In genomic region chr1:151146416-151147131, GRCh38 we compare ENCODE assay signal across 8 cellular contexts.
A peak's percentile ranks its signal among the peaks of the same experiment; 100 is the strongest.
DNase-seq lines count a peak whose midpoint lies in the region; ATAC-seq and TF ChIP-seq lines count a peak whose summit lies in the region.

TSS of gene SEMA6C (minus strand) at chr1:151146631. CDS start at chr1:151142621, 4,010 bp downstream.

- TF ChIP-seq CTCF in AG09319 (IDR thresholded peaks at IDR 0.05; ENCODE audit: low read depth, low read length) = no peak

- peak; percentile 66 for DNase-seq in AG09319 (ENCODE audit: extremely low read depth, low read depth)
- peak; percentile 98 for DNase-seq in NCI-H345 (lab: John Stamatoyannopoulos, UW)
- DNase-seq in activated CD4-positive, CD25-positive, alpha-beta regulatory T cell treated with anti-CD3 and anti-CD28 coated beads, Interleukin-2, amount 50 U/mL, for 16 hours (ENCODE audit: low read depth, low spot score) = peak; percentile 79
- peak; percentile 98 for DNase-seq in cerebellar cortex (ENCODE audit: low spot score)
- peak; percentile 98 for DNase-seq in islet precursor cell
- peak; percentile 75 to 85 for DNase-seq in stimulated activated CD4-positive, alpha-beta T cell treated with anti-CD3 and anti-CD28 coated beads, Interleukin-12 subunit alpha, Interleukin-12 subunit beta, amount 100 ng/mL, for 24 hours (ENCODE audit: low read depth in 2 of 2)

- ATAC-seq in GM19035 (IDR thresholded peaks at IDR 0.05; ENCODE audit: unreplicated experiment) (peak; percentile 99), HG03342 (IDR thresholded peaks at IDR 0.05; ENCODE audit: unreplicated experiment) (peak; percentile 95)

Comparison
In these comparisons a context has a peak if more than half of its experiments do, and no peak if none do; other contexts are left out.
1. Peak in every context shown above with its lines: DNase-seq and ATAC-seq.